Comparison of ENCODE assay signal across 20 cellular contexts in the genomic region with DNA sequence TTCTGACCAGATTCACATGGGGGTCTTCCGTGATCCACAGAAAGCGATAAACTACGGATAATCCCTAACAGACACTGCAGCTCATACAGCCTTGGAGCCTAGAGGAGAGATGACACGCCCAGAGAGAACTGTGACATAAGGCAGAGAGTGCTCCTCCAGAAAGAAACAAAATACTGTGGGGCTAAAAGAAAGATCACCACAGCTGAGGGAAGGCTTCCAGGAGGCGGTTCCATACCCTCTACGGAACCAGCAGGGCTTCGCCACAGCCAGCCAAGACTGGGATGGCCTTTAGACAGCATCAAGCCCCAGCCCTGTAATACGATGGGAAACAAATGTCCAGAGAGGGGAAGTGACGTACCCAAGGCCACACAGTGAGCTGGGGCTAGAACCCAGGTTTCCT. TPM values are rescaled to one million over a fixed set of nuclear protein-coding genes. Genes with fewer than 3 reads are reported as not detected.
DNase-seq lines count a peak whose midpoint lies in the region; ATAC-seq and TF ChIP-seq lines count a peak whose summit lies in the region.
"Had no signal": no experiment of that assay in that cellular context is flagged by ENCODE, and none has a peak within 500 bp of the region (broad histone marks: within the 10 kb centered on the region; RNA-seq: fewer than 3 reads in every experiment).

No MANE protein-coding gene starts in this region.

- H3K36me3 Mint-ChIP-seq in T-cell = peaks cover 71% of the 10 kb centered on the region

- CTCF ChIA-PET in T-cell (lab: Charles Lee) = interaction anchor here (0.6 to 0.9 kb wide), 2 partner anchors 86 to 132 kb away, joined by 3 read pairs; no protein-coding TSS in a partner anchor

- no peak overlapping the region for H3K27ac Mint-ChIP-seq in T-cell
- H3K27ac Mint-ChIP-seq: activated CD8-positive, alpha-beta T cell treated with anti-CD3 and anti-CD28 coated beads for 36 hours; activated naive CD8-positive, alpha-beta T cell; activated T-cell treated with anti-CD3 and anti-CD28 coated beads, Interleukin-2, amount 50 U/mL, for 72 hours; neural progenitor cell; WTC11 had no signal

- no peak for ATAC-seq in lung (ENCODE audit: insufficient read depth, low FRiP score)
- ATAC-seq in T-cell (replicated peaks in 1 of 4) = no peak
- no peak for ATAC-seq in GM18519 (IDR thresholded peaks at IDR 0.05; ENCODE audit: low FRiP score, unreplicated experiment)
- ATAC-seq: WTC11 had no signal

- H3K4me1 ChIP-seq in Peyer's patch (peaks cover 0 to 21% (median 0%) of the 10 kb centered on the region in 4 donors), lung (ENCODE audit: control insufficient read depth in 2 of 2, insufficient read depth in 2 of 2, low read length in 2 of 2) (peaks cover 0 to 19% of the 10 kb centered on the region in 2 donors), tibial artery (peaks cover 0 to 36% (median 26%) of the 10 kb centered on the region in 4 donors)
- H3K4me1 ChIP-seq: BE2C, neural progenitor cell had no signal

- POLR2A ChIA-PET in T-cell (lab: Charles Lee) = no interaction called here

- no peak for DNase-seq in Peyer's patch
- DNase-seq in epithelial cell of prostate (ENCODE audit: low read depth, low spot score) = no peak
- no peak for DNase-seq in lung (ENCODE audit: low spot score)
- DNase-seq in tibial artery = no peak
- no peak for DNase-seq in T-cell
- no peak for DNase-seq in stimulated activated CD4-positive, alpha-beta T cell treated with anti-CD3 and anti-CD28 coated beads, Interleukin-15, amount 100 ng/mL, for 24 hours
- DNase-seq: activated CD8-positive, alpha-beta T cell treated with anti-CD3 and anti-CD28 coated beads for 36 hours; activated T-cell treated with anti-CD3 and anti-CD28 coated beads, Interleukin-2, amount 50 U/mL, for 72 hours; BE2C; brain microvascular endothelial cell; EL; NCI-H526 had no signal

- H3K27me3 ChIP-seq in Peyer's patch (no peaks in the 10 kb centered on the region), lung (ENCODE audit: control insufficient read depth, insufficient read depth) (no peaks in the 10 kb centered on the region), tibial artery (no peaks in the 10 kb centered on the region)
- H3K27me3 ChIP-seq: BE2C, brain microvascular endothelial cell, neural progenitor cell, SJSA1 had no signal

- 90 to 94% methylated on average over 9 of the region's 9 CpGs for WGBS in lung, 2 donors

- no peaks in the 10 kb centered on the region for H3K27me3 Mint-ChIP-seq in T-cell
- H3K27me3 Mint-ChIP-seq: activated CD8-positive, alpha-beta T cell treated with anti-CD3 and anti-CD28 coated beads for 36 hours; activated naive CD8-positive, alpha-beta T cell had no signal

- no peaks in the 10 kb centered on the region for H3K4me1 Mint-ChIP-seq in T-cell
- H3K4me1 Mint-ChIP-seq: neural progenitor cell had no signal

- H3K4me3 Mint-ChIP-seq in T-cell = no peak overlapping the region
- H3K4me3 Mint-ChIP-seq: activated CD8-positive, alpha-beta T cell treated with anti-CD3 and anti-CD28 coated beads for 36 hours; activated naive CD8-positive, alpha-beta T cell; activated T-cell treated with anti-CD3 and anti-CD28 coated beads, Interleukin-2, amount 50 U/mL, for 72 hours; neural progenitor cell; WTC11 had no signal

- intact Hi-C loops in tibial artery (cut with DNase I; ENCODE audit: low total_unique reads) = no loop called here

- H3K9me3 Mint-ChIP-seq in T-cell = no peaks in the 10 kb centered on the region
- H3K9me3 Mint-ChIP-seq: activated CD8-positive, alpha-beta T cell treated with anti-CD3 and anti-CD28 coated beads for 36 hours; activated T-cell treated with anti-CD3 and anti-CD28 coated beads, Interleukin-2, amount 50 U/mL, for 72 hours; neural progenitor cell; WTC11 had no signal

- TF ChIP-seq CTCF in Peyer's patch (IDR thresholded peaks at IDR 0.05) = no peak
- TF ChIP-seq CTCF in lung (IDR thresholded peaks at IDR 0.05; ENCODE audit: control extremely low read depth, extremely low read depth) = no peak
- TF ChIP-seq CTCF in tibial artery (IDR thresholded peaks at IDR 0.05) = no peak

- H3K9me3 ChIP-seq in Peyer's patch = no peaks in the 10 kb centered on the region
- H3K9me3 ChIP-seq in lung (ENCODE audit: control insufficient read depth in 2 of 2, insufficient read depth in 1 of 2, low read length in 1 of 2) = no peaks in the 10 kb centered on the region
- H3K9me3 ChIP-seq in tibial artery = no peaks in the 10 kb centered on the region
- H3K9me3 ChIP-seq: BE2C, Caco-2, SJSA1 had no signal

- H3K36me3 ChIP-seq in Peyer's patch (peaks cover 0 to 98% (median 2%) of the 10 kb centered on the region in 3 donors), lung (ENCODE audit: control insufficient read depth in 2 of 2, insufficient read depth in 2 of 2, low read length in 2 of 2) (peaks cover 8 to 56% of the 10 kb centered on the region in 2 donors), tibial artery (peaks cover 50 to 94% (median 54%) of the 10 kb centered on the region in 3 donors)
- H3K36me3 ChIP-seq: neural progenitor cell had no signal

- TF ChIP-seq POLR2A in Peyer's patch (IDR thresholded peaks at IDR 0.05) = no peak

- H3K4me3 ChIP-seq in Peyer's patch = no peak overlapping the region
- no peak overlapping the region for H3K4me3 ChIP-seq in lung
- H3K4me3 ChIP-seq in tibial artery = no peak overlapping the region
- H3K4me3 ChIP-seq: neural progenitor cell, SJSA1 had no signal

- H3K27ac ChIP-seq in Peyer's patch (peak overlapping the region; percentile 26 to 67 (median 50)), epithelial cell of prostate (peak overlapping the region; percentile 88), lung (ENCODE audit: low read depth in 1 of 2, low read length in 1 of 2) (peak overlapping the region; percentile 42 to 85), tibial artery (peak overlapping the region; percentile 61 to 68)
- H3K27ac ChIP-seq: brain microvascular endothelial cell, HL-60, neural progenitor cell, SJSA1 had no signal

RNA-seq across cellular contexts. Expression of gene GPX3, which starts 19.3 kb away (rescaled TPM):
- total RNA-seq in Peyer's patch (100 to 1,000 TPM; 143 to 690 (median 479) TPM), lung (100 to 1,000 TPM in 1 of 2 donors, 10 to 100 TPM in 1; 99.0 to 586 TPM), T-cell (1 to 10 TPM in 2 of 5 donors, under 1 TPM in 1, not detected in 2; 0.49 to 1.6 (median 1.4) TPM)
- polyA plus RNA-seq in lung = 1,000 to 10,000 TPM; 1,067 to 1,457 TPM
- total RNA-seq: activated CD8-positive, alpha-beta T cell treated with anti-CD3 and anti-CD28 coated beads for 36 hours; activated T-cell treated with anti-CD3 and anti-CD28 coated beads, Interleukin-2, amount 50 U/mL, for 72 hours; T-helper 2 cell treated with Interferon-gamma antibody and Interleukin-4, amounts not matched to agents 100 ng/mL and 5 ng/mL, for 36 hours had no signal

RNA-seq across cellular contexts. Expression of gene TNIP1, which starts 41.2 kb away (rescaled TPM):
- 100 to 1,000 TPM; 191 to 352 (median 266) TPM for total RNA-seq in Peyer's patch
- total RNA-seq in lung = 100 to 1,000 TPM; 116 to 142 TPM
- polyA plus RNA-seq in lung = 100 to 1,000 TPM in 1 of 2 donors, 10 to 100 TPM in 1; 81.5 to 308 TPM
- total RNA-seq in T-cell = 100 to 1,000 TPM; 118 to 211 (median 170) TPM

Comparison
In these comparisons a context has a peak if more than half of its experiments do, and no peak if none do; other contexts are left out.
1. RNA of gene GPX3, which starts 19.3 kb away (total RNA-seq): 143 to 690 TPM in Peyer's patch and 99.0 to 586 TPM in lung; 0.49 to 1.6 TPM in T-cell; every median in the first group is over 10 times any median in the second.
2. Peak in every context shown above with its lines, with median percentiles within 50 percentile points of each other: H3K27ac ChIP-seq.